8 cellular contexts compared by ENCODE assay signal in genomic region chr6:26240157-26240980, GRCh38.
DNase-seq lines count a peak whose midpoint lies in the region; ATAC-seq and TF ChIP-seq lines count a peak whose summit lies in the region.

No MANE protein-coding gene starts in this region.

- no peaks in the 10 kb centered on the region for H3K27me3 ChIP-seq in kidney epithelial cell (ENCODE audit: control insufficient read depth, insufficient read depth, low read length)

- peak; percentile 59 for ATAC-seq in HG02588 (IDR thresholded peaks at IDR 0.05; ENCODE audit: unreplicated experiment)

- H3K27me3 Mint-ChIP-seq in brain (no peaks in the 10 kb centered on the region), chondrocyte (ENCODE audit: low read depth) (no peaks in the 10 kb centered on the region)

- H3K4me1 Mint-ChIP-seq in brain (peaks cover 7% of the 10 kb centered on the region), chondrocyte (ENCODE audit: low read depth) (peaks cover 3% of the 10 kb centered on the region)

- peak overlapping the region in 4 of 5 experiments; percentile 3 to 83 (median 51) for H3K4me3 Mint-ChIP-seq in brain
- no peak overlapping the region for H3K4me3 Mint-ChIP-seq in chondrocyte (ENCODE audit: unreplicated experiment)

- peak overlapping the region; percentile 44 for H3K4me3 ChIP-seq in GM12865 (ENCODE audit: low read depth, low read length)
- peak overlapping the region; percentile 54 for H3K4me3 ChIP-seq in kidney epithelial cell (ENCODE audit: low read depth, low read length)

- DNase-seq in GM12865 (ENCODE audit: low read depth) (peak; percentile 87), T follicular helper cell (ENCODE audit: low read depth) (peak; percentile 48), kidney epithelial cell (ENCODE audit: low read depth) (no peak), SIG-M5 treated with dmso at 0.1 percent for 504 hours (lab: John Stamatoyannopoulos, UW; ENCODE audit: unreplicated experiment) (no peak), chondrocyte (ENCODE audit: low spot score) (no peak)
- DNase-seq in stimulated activated CD4-positive, alpha-beta T cell treated with anti-CD3 and anti-CD28 coated beads, TNF-alpha, amount 100 ng/mL, for 24 hours (ENCODE audit: low read depth in 3 of 3) = peak in 2 of 3 experiments; percentile 39 to 67

- H3K36me3 Mint-ChIP-seq in brain = no peaks in the 10 kb centered on the region
- no peaks in the 10 kb centered on the region for H3K36me3 Mint-ChIP-seq in chondrocyte (ENCODE audit: low read depth)

- H3K9me3 Mint-ChIP-seq in brain (peaks cover 0 to 8% (median 5%) of the 10 kb centered on the region in 5 experiments), chondrocyte (ENCODE audit: low read depth) (no peaks in the 10 kb centered on the region)

- H3K27ac Mint-ChIP-seq in brain (peak overlapping the region in 1 of 5 experiments; percentile 94), chondrocyte (ENCODE audit: unreplicated experiment) (no peak overlapping the region)

- TF ChIP-seq CTCF in GM12865 (IDR thresholded peaks at IDR 0.05; ENCODE audit: insufficient read depth, low read depth, low read length, missing control alignments) (no peak), brain (conservative IDR thresholded peaks at IDR 0.05) (no peak), kidney epithelial cell (IDR thresholded peaks at IDR 0.05; ENCODE audit: insufficient read depth, low read length, poor library complexity, severe bottlenecking) (no peak), chondrocyte (IDR thresholded peaks at IDR 0.05) (no peak)

- no peaks in the 10 kb centered on the region for H3K36me3 ChIP-seq in kidney epithelial cell (ENCODE audit: control insufficient read depth, insufficient read depth, low read length)

Comparison
In these comparisons a context has a peak if more than half of its experiments do, and no peak if none do; other contexts are left out.
1. DNase-seq: peak in GM12865 (single experiment), T follicular helper cell (single experiment) and stimulated activated CD4-positive, alpha-beta T cell treated with anti-CD3 and anti-CD28 coated beads, TNF-alpha, amount 100 ng/mL, for 24 hours (2 of 3); none in kidney epithelial cell (single experiment), SIG-M5 treated with dmso at 0.1 percent for 504 hours (single experiment) and chondrocyte (single experiment).